ENCODE assay signal across 23 cellular contexts in genomic region chr3:125383744-125384143, GRCh38. TPM values are rescaled to one million over a fixed set of nuclear protein-coding genes. Genes with fewer than 3 reads are reported as not detected.
DNase-seq lines count a peak whose midpoint lies in the region; ATAC-seq, FAIRE-seq and TF ChIP-seq lines count a peak whose summit lies in the region.
"Had no signal": no experiment of that assay in that cellular context is flagged by ENCODE, and none has a peak within 500 bp of the region (broad histone marks: within the 10 kb centered on the region; RNA-seq: fewer than 3 reads in every experiment).

No MANE protein-coding gene starts in this region.

- peak overlapping the region; percentile 25; the same call in 1 of the 2 replicates for H2AFZ ChIP-seq in GM12878 (ENCODE audit: control insufficient read depth, low read depth, low read length)
- no peak overlapping the region for H2AFZ ChIP-seq in trophoblast cell (ENCODE audit: insufficient read depth, low read length, poor library complexity)

- H2AK5ac ChIP-seq in trophoblast cell (ENCODE audit: low read length): no peak overlapping the region

- ATAC-seq in GM12878: no peak
- ATAC-seq in CD8-positive, alpha-beta T cell: no peak
- no peak for ATAC-seq in stimulated activated naive CD8-positive, alpha-beta T cell treated with anti-CD3 and anti-CD28 coated beads, Interleukin-15, amount 100 ng/mL, for 72 hours
- ATAC-seq: HCT116, Right ventricle myocardium inferior had no signal

- no peak overlapping the region for H3K4ac ChIP-seq in trophoblast cell (ENCODE audit: low read depth, low read length)

- H3K36me3 ChIP-seq in GM12878 (ENCODE audit: control insufficient read depth in 2 of 2, insufficient read depth in 2 of 2, low read length in 1 of 2) (no peaks in the 10 kb centered on the region), trophoblast cell (ENCODE audit: control insufficient read depth in 1 of 2, insufficient read depth in 2 of 2, low read length in 2 of 2) (no peaks in the 10 kb centered on the region)
- no peaks in the 10 kb centered on the region for H3K36me3 ChIP-seq in CD8-positive, alpha-beta T cell (ENCODE audit: insufficient read depth, low read length)

- no peak overlapping the region for H4K8ac ChIP-seq in trophoblast cell (ENCODE audit: low read depth, low read length)

- H3K23ac ChIP-seq in trophoblast cell (ENCODE audit: low read length): peak overlapping the region; percentile 33

- H3K9me3 ChIP-seq in GM12878 (replicated peaks; ENCODE audit: control insufficient read depth, insufficient read depth, low read length) (no peaks in the 10 kb centered on the region), trophoblast cell (ENCODE audit: insufficient read depth, low read depth, low read length) (no peaks in the 10 kb centered on the region)
- H3K9me3 ChIP-seq in CD8-positive, alpha-beta T cell (ENCODE audit: low read length): no peaks in the 10 kb centered on the region

- H3K27me3 ChIP-seq in GM12878 (replicated peaks in 1 of 2; ENCODE audit: control insufficient read depth in 2 of 2, insufficient read depth in 2 of 2, low read length in 1 of 2) (no peaks in the 10 kb centered on the region), trophoblast cell (ENCODE audit: insufficient read depth, low read length) (no peaks in the 10 kb centered on the region)
- H3K27me3 ChIP-seq in CD8-positive, alpha-beta T cell (ENCODE audit: insufficient read depth, low read length): no peaks in the 10 kb centered on the region

- H3K36me3 Mint-ChIP-seq in CD8-positive, alpha-beta T cell: no peaks in the 10 kb centered on the region
- H3K36me3 Mint-ChIP-seq: IgD-negative memory B cell had no signal

- SMC1A ChIA-PET in GM12878 (lab: Charles Lee; ENCODE audit: uncharacterized antibody, unreplicated experiment): interaction anchor here (0.6 kb wide), 1 partner anchor 1971 kb away, joined by 3 read pairs; no protein-coding TSS in a partner anchor

- H3K79me2 ChIP-seq in GM12878 (ENCODE audit: control insufficient read depth, insufficient read depth, low read length): no peaks in the 10 kb centered on the region
- H3K79me2 ChIP-seq in trophoblast cell (ENCODE audit: control insufficient read depth, insufficient read depth, low read length, poor library complexity): no peaks in the 10 kb centered on the region

- H3K4me3 Mint-ChIP-seq in CD8-positive, alpha-beta T cell: no peak overlapping the region
- no peak overlapping the region for H3K4me3 Mint-ChIP-seq in stimulated activated naive CD8-positive, alpha-beta T cell treated with anti-CD3 and anti-CD28 coated beads, Interleukin-15, amount 100 ng/mL, for 72 hours
- H3K4me3 Mint-ChIP-seq: CD4-positive, alpha-beta T cell; IgD-negative memory B cell; T-helper 1 cell treated with Interleukin-12 subunit alpha and Interleukin-12 subunit beta and Interleukin-4 antibody, amounts not matched to agents 30 μg/mL and 1 μg/mL, for 36 hours had no signal

- H3K4me2 ChIP-seq in GM12878 (ENCODE audit: control insufficient read depth, insufficient read depth) (no peak overlapping the region), trophoblast cell (ENCODE audit: low read length) (no peak overlapping the region)

- no peaks in the 10 kb centered on the region for H4K20me1 ChIP-seq in GM12878 (ENCODE audit: control insufficient read depth, insufficient read depth)

- no peak for TF ChIP-seq CTCF in GM12878 (IDR thresholded peaks at IDR 0.05 in 2 of 3, conservative IDR thresholded peaks at IDR 0.05 in 1 of 3; ENCODE audit: control insufficient read depth in 2 of 3, extremely low read depth in 1 of 3, insufficient read depth in 1 of 3, low read depth in 3 of 3, low read length in 3 of 3)
- TF ChIP-seq CTCF in CD8-positive, alpha-beta T cell (IDR thresholded peaks at IDR 0.05): no peak

- no TSS peak for BruUV-seq in GM12878 (replicated peaks; lab: Mats Ljungman, UMichigan)

- H3K27ac ChIP-seq in GM12878 (ENCODE audit: control insufficient read depth, insufficient read depth) (no peak overlapping the region), trophoblast cell (ENCODE audit: low read depth, low read length) (no peak overlapping the region)
- H3K27ac ChIP-seq in CD8-positive, alpha-beta T cell (ENCODE audit: low read depth, low read length): no peak overlapping the region

- H4K91ac ChIP-seq in trophoblast cell (ENCODE audit: low read depth, low read length): no peak overlapping the region

- no peak for FAIRE-seq in GM12878 (lab: Jason Lieb, UNC)
- FAIRE-seq: GM18507, HTR-8/SVneo had no signal

- no peak overlapping the region for H3K27ac Mint-ChIP-seq in CD8-positive, alpha-beta T cell
- H3K27ac Mint-ChIP-seq in stimulated activated naive CD8-positive, alpha-beta T cell treated with anti-CD3 and anti-CD28 coated beads, Interleukin-15, amount 100 ng/mL, for 72 hours: no peak overlapping the region
- H3K27ac Mint-ChIP-seq: CD4-positive, alpha-beta T cell; IgD-negative memory B cell; T-helper 1 cell treated with Interleukin-12 subunit alpha and Interleukin-12 subunit beta and Interleukin-4 antibody, amounts not matched to agents 30 μg/mL and 1 μg/mL, for 36 hours had no signal

- DNase-seq in SIG-M5 treated with dmso at 0.1 percent for 504 hours (lab: John Stamatoyannopoulos, UW; ENCODE audit: unreplicated experiment) (peak; percentile 33), SIG-M5 (lab: John Stamatoyannopoulos, UW) (no peak), MV-4-11 (lab: John Stamatoyannopoulos, UW) (peak; percentile 8), GM12878 (ENCODE audit: low read depth, low spot score) (no peak), trophoblast cell (no peak)
- DNase-seq in CD8-positive, alpha-beta T cell: no peak
- no peak for DNase-seq in stimulated activated naive CD8-positive, alpha-beta T cell treated with anti-CD3 and anti-CD28 coated beads, Interleukin-15, amount 100 ng/mL, for 72 hours
- DNase-seq: Caco-2; CD4-positive, alpha-beta T cell; DMS 273 treated with DMSO at 0.1 percent for 48 hours; DND-41; GOT3; Kasumi-1; NCI-H1092 treated with DMSO at 0.1 percent for 48 hours; NCI-H1436 treated with DMSO at 0.1 percent for 48 hours; NCI-H2029 treated with DMSO at 0.1 percent for 48 hours; NCI-H774 had no signal

- intact Hi-C loops in GM12878 (cut with micrococcal nuclease; ENCODE audit: unreplicated experiment): no loop called here
- intact Hi-C loops in CD8-positive, alpha-beta T cell (cut with DNase I, micrococcal nuclease): no loop called here

- CTCF ChIA-PET in GM12878 (lab: Yijun Ruan, JAX): no interaction called here
- CTCF ChIA-PET in CD8-positive, alpha-beta T cell (lab: Charles Lee): no interaction called here

- H3K79me1 ChIP-seq in trophoblast cell (ENCODE audit: low read length): no peaks in the 10 kb centered on the region

- H3K4me3 ChIP-seq in GM12878 (no peak overlapping the region), trophoblast cell (ENCODE audit: low read depth, low read length) (no peak overlapping the region)
- no peak overlapping the region for H3K4me3 ChIP-seq in CD8-positive, alpha-beta T cell (ENCODE audit: low read depth, low read length)

- RAD21 ChIA-PET in GM12878 (lab: Charles Lee; ENCODE audit: unreplicated experiment): no interaction called here

- H2BK5ac ChIP-seq in trophoblast cell (ENCODE audit: low read depth, low read length, poor library complexity): no peak overlapping the region

- H3K4me1 ChIP-seq in GM12878 (ENCODE audit: control insufficient read depth, insufficient read depth, low read length) (no peaks in the 10 kb centered on the region), trophoblast cell (ENCODE audit: control insufficient read depth in 1 of 2, insufficient read depth in 2 of 2, low read length in 2 of 2) (no peaks in the 10 kb centered on the region)
- peaks cover 9% of the 10 kb centered on the region for H3K4me1 ChIP-seq in CD8-positive, alpha-beta T cell (ENCODE audit: insufficient read depth, low read length)

- H3K27me3 Mint-ChIP-seq in CD8-positive, alpha-beta T cell (ENCODE audit: low read depth): peaks cover 15% of the 10 kb centered on the region
- H3K27me3 Mint-ChIP-seq in stimulated activated naive CD8-positive, alpha-beta T cell treated with anti-CD3 and anti-CD28 coated beads, Interleukin-15, amount 100 ng/mL, for 72 hours: peaks cover 9% of the 10 kb centered on the region
- H3K27me3 Mint-ChIP-seq: CD4-positive, alpha-beta T cell had no signal

- H3K14ac ChIP-seq in trophoblast cell (ENCODE audit: low read length): no peak overlapping the region

- TF ChIP-seq RAD21 in GM12878 (IDR thresholded peaks at IDR 0.05; ENCODE audit: insufficient read depth, low read depth, low read length): no peak

- H2BK120ac ChIP-seq in trophoblast cell (ENCODE audit: insufficient read depth, low read length, poor library complexity): no peak overlapping the region

- 20% methylated on average over 5 of the region's 5 CpGs for WGBS in GM12878 (ENCODE audit: insufficient coverage, insufficient replicate concordance, low lambda C conversion rate, missing lambda C conversion rate)
- WGBS in trophoblast cell (ENCODE audit: extremely low coverage, insufficient coverage, insufficient read length): no CpG with 5 or more reads among the region's 5 CpGs

- TF ChIP-seq POLR2A in GM12878 (IDR thresholded peaks at IDR 0.05; ENCODE audit: low read depth, low read length): no peak

- H3K18ac ChIP-seq in trophoblast cell (ENCODE audit: low read length): no peak overlapping the region

- in situ Hi-C loops in GM12878 (cut with MboI): no loop called here

- H3K4me1 Mint-ChIP-seq in CD8-positive, alpha-beta T cell (ENCODE audit: low read depth): peaks cover 10% of the 10 kb centered on the region
- peaks cover 10% of the 10 kb centered on the region for H3K4me1 Mint-ChIP-seq in stimulated activated naive CD8-positive, alpha-beta T cell treated with anti-CD3 and anti-CD28 coated beads, Interleukin-15, amount 100 ng/mL, for 72 hours

- TF ChIP-seq EP300 in GM12878 (IDR thresholded peaks at IDR 0.05; ENCODE audit: borderline replicate concordance in 1 of 2, control insufficient read depth in 1 of 2, low read depth in 2 of 2, low read length in 2 of 2): no peak

- no peak overlapping the region for H2BK12ac ChIP-seq in trophoblast cell (ENCODE audit: low read length)

- H3K9ac ChIP-seq in GM12878 (ENCODE audit: control insufficient read depth, insufficient read depth, low read length): no peak overlapping the region
- no peak overlapping the region for H3K9ac ChIP-seq in trophoblast cell (ENCODE audit: low read length)

- POLR2A ChIA-PET in GM12878 (lab: Charles Lee): no interaction called here
- POLR2A ChIA-PET in CD8-positive, alpha-beta T cell (lab: Charles Lee): no interaction called here

- no peak overlapping the region for H4K12ac ChIP-seq in trophoblast cell (ENCODE audit: low read depth, low read length)

- H3K9me3 Mint-ChIP-seq in CD8-positive, alpha-beta T cell: no peaks in the 10 kb centered on the region
- H3K9me3 Mint-ChIP-seq in stimulated activated naive CD8-positive, alpha-beta T cell treated with anti-CD3 and anti-CD28 coated beads, Interleukin-15, amount 100 ng/mL, for 72 hours: no peaks in the 10 kb centered on the region
- H3K9me3 Mint-ChIP-seq: CD4-positive, alpha-beta T cell; T-helper 1 cell treated with Interleukin-12 subunit alpha and Interleukin-12 subunit beta and Interleukin-4 antibody, amounts not matched to agents 30 μg/mL and 1 μg/mL, for 36 hours had no signal

RNA-seq across cellular contexts. Expression of gene ZNF148, which starts 8.6 kb away (rescaled TPM):
- total RNA-seq in GM12878 (2013; cell fraction: nucleolus; rRNA removed): 74.2 and 78.6 TPM in 2 replicates
- total RNA-seq in GM12878 (2014; rRNA removed) (21.7 and 23.9 TPM in 2 replicates), GM12878 (2014; rRNA removed; fragmentation: Illumina TruSeq; extraction: Trizol) (30.1 and 31.6 TPM in 2 replicates), GM12878 (2021) (37.0 and 39.2 TPM in 2 replicates)
- 31.6 TPM for polyA plus RNA-seq in GM12878 (2011; ENCODE audit: low read depth)
- polyA plus RNA-seq in GM12878 (2011; rRNA removed) (29.7 and 39.2 TPM in 2 replicates), GM12878 (2014; fragmentation: Illumina TruSeq; extraction: Trizol) (23.7 and 26.8 TPM in 2 replicates), GM12878 (2014; fragmentation: Nextera tagmentation; extraction: Ambion mirVana) (1 to 10 TPM; 8.6 to 9.4 TPM), GM12878 (2014; rRNA removed) (10.1 and 11.2 TPM in 2 replicates), GM12878 (2016; fragmentation: Nextera tagmentation; extraction: Ambion mirVana) (10 to 100 TPM; 37.0 to 40.4 TPM)
- polyA plus RNA-seq in GM12878 (2011; cell fraction: cytosol; rRNA removed): 12.4 and 14.0 TPM in 2 replicates
- polyA plus RNA-seq in GM12878 (2011; cell fraction: nucleus; rRNA removed): 13.7 and 17.3 TPM in 2 replicates
- 13.8 and 17.8 TPM in 2 replicates for polyA plus RNA-seq in GM12878 (2012)
- polyA minus RNA-seq in GM12878 (2011; rRNA and poly(A)+ RNA removed): 76.1 and 200 TPM in 2 replicates
- polyA minus RNA-seq in GM12878 (2011; cell fraction: cytosol; rRNA and poly(A)+ RNA removed): 26.6 and 27.9 TPM in 2 replicates
- 29.4 and 38.2 TPM in 2 replicates for polyA minus RNA-seq in GM12878 (2011; cell fraction: nucleus; rRNA and poly(A)+ RNA removed)
- 16.7 and 17.6 TPM in 2 replicates for polyA plus RNA-seq in trophoblast cell (2013)
- total RNA-seq in CD8-positive, alpha-beta T cell: 10 to 100 TPM; 32.2 to 35.9 TPM

Comparison
In these comparisons a context has a peak if more than half of its experiments do, and no peak if none do; other contexts are left out.
1. DNase-seq: peak in SIG-M5 treated with dmso at 0.1 percent for 504 hours (single experiment) and MV-4-11 (single experiment); none in SIG-M5 (single experiment), GM12878 (single experiment), trophoblast cell (0 of 2), CD8-positive, alpha-beta T cell (0 of 7) and stimulated activated naive CD8-positive, alpha-beta T cell treated with anti-CD3 and anti-CD28 coated beads, Interleukin-15, amount 100 ng/mL, for 72 hours (0 of 2).